Comparison of ENCODE assay signal across 1 cellular context in genomic region chr16:31216116-31216469, GRCh38.
TF ChIP-seq lines count a peak whose summit lies in the region.

No MANE protein-coding gene starts in this region.

TF ChIP-seq in K562, 482 proteins besides CTCF, POLR2A, EP300 and RAD21:
- no peak for TF ChIP-seq FOXK1 (CRISPR knock-in tag; IDR thresholded peaks at IDR 0.05; ENCODE audit: borderline replicate concordance)
- no peak for TF ChIP-seq ZC3H4 (CRISPR knock-in tag; IDR thresholded peaks at IDR 0.05; ENCODE audit: borderline replicate concordance)
- no peak for TF ChIP-seq PURB (CRISPR knock-in tag; IDR thresholded peaks at IDR 0.05; ENCODE audit: low read depth)
- TF ChIP-seq, protein P1, sequence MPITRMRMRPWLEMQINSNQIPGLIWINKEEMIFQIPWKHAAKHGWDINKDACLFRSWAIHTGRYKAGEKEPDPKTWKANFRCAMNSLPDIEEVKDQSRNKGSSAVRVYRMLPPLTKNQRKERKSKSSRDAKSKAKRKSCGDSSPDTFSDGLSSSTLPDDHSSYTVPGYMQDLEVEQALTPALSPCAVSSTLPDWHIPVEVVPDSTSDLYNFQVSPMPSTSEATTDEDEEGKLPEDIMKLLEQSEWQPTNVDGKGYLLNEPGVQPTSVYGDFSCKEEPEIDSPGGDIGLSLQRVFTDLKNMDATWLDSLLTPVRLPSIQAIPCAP (CRISPR knock-in tag; IDR thresholded peaks at IDR 0.05; ENCODE audit: borderline replicate concordance): no peak
- no peak for TF ChIP-seq NCOR1 (IDR thresholded peaks at IDR 0.05)
- TF ChIP-seq NFATC3 (IDR thresholded peaks at IDR 0.05): no peak
- no peak for TF ChIP-seq DACH1 (IDR thresholded peaks at IDR 0.05; ENCODE audit: partially characterized antibody)
- TF ChIP-seq, protein P2, sequence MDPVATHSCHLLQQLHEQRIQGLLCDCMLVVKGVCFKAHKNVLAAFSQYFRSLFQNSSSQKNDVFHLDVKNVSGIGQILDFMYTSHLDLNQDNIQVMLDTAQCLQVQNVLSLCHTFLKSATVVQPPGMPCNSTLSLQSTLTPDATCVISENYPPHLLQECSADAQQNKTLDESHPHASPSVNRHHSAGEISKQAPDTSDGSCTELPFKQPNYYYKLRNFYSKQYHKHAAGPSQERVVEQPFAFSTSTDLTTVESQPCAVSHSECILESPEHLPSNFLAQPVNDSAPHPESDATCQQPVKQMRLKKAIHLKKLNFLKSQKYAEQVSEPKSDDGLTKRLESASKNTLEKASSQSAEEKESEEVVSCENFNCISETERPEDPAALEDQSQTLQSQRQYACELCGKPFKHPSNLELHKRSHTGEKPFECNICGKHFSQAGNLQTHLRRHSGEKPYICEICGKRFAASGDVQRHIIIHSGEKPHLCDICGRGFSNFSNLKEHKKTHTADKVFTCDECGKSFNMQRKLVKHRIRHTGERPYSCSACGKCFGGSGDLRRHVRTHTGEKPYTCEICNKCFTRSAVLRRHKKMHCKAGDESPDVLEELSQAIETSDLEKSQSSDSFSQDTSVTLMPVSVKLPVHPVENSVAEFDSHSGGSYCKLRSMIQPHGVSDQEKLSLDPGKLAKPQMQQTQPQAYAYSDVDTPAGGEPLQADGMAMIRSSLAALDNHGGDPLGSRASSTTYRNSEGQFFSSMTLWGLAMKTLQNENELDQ (CRISPR knock-in tag; IDR thresholded peaks at IDR 0.05; ENCODE audit: borderline replicate concordance): no peak
- TF ChIP-seq HMG20A (CRISPR knock-in tag; conservative IDR thresholded peaks at IDR 0.05): no peak
- TF ChIP-seq CREB1 (IDR thresholded peaks at IDR 0.05): no peak
- TF ChIP-seq CREB1 (CRISPR knock-in tag; IDR thresholded peaks at IDR 0.05): no peak
- no peak for TF ChIP-seq RBM14 (IDR thresholded peaks at IDR 0.05; ENCODE audit: borderline replicate concordance, insufficient read depth, low read depth, low read length)
- TF ChIP-seq TAL1 (IDR thresholded peaks at IDR 0.05): no peak
- no peak for TF ChIP-seq TSC22D4 (tag; IDR thresholded peaks at IDR 0.05)
